14 cellular contexts compared by ENCODE assay signal in genomic region chr1:14108356-14109275, GRCh38.
A peak's percentile ranks its signal among the peaks of the same experiment; 100 is the strongest.
DNase-seq lines count a peak whose midpoint lies in the region; ATAC-seq, FAIRE-seq and TF ChIP-seq lines count a peak whose summit lies in the region.
"Had no signal": no experiment of that assay in that cellular context is flagged by ENCODE, and none has a peak within 500 bp of the region (broad histone marks: within the 10 kb centered on the region; RNA-seq: fewer than 3 reads in every experiment).

No MANE protein-coding gene starts in this region.

- ATAC-seq in stimulated activated memory B cell treated with anti-CD40 and anti-IgM and Interleukin-4, amounts not matched to agents 10 μg/mL and 1 μg/mL and 100 μg/mL, for 72 hours: no peak
- no peak for ATAC-seq in WTC11

- H3K4me3 ChIP-seq in astrocyte (ENCODE audit: insufficient read depth, low read depth, low read length): no peak overlapping the region

- H3K4me3 Mint-ChIP-seq in astrocyte (ENCODE audit: unreplicated experiment): no peak overlapping the region
- H3K4me3 Mint-ChIP-seq in stimulated activated memory B cell treated with anti-CD40 and anti-IgM and Interleukin-4, amounts not matched to agents 10 μg/mL and 1 μg/mL and 100 μg/mL, for 72 hours: no peak overlapping the region
- H3K4me3 Mint-ChIP-seq in WTC11: no peak overlapping the region
- H3K4me3 Mint-ChIP-seq: activated CD4-positive, alpha-beta T cell treated with anti-CD3 and anti-CD28 coated beads, Interleukin-2, amount 10 ng/mL, durations not matched to agents 24 days and 14 days; activated naive CD8-positive, alpha-beta T cell treated with anti-CD3 and anti-CD28 coated beads, Interleukin-2, amount 10 ng/mL, durations not matched to agents 7 days and 5 days; activated T-cell treated with anti-CD3 and anti-CD28 coated beads, Interleukin-2, amount 50 U/mL, for 24 hours; neural crest cell had no signal

- DNase-seq in COLO668 (lab: John Stamatoyannopoulos, UW; ENCODE audit: unreplicated experiment) (peak; percentile 51), NCI-H2029 treated with DMSO at 0.1 percent for 48 hours (lab: John Stamatoyannopoulos, UW) (peak; percentile 90), astrocyte (ENCODE audit: low read depth) (peak; percentile 16), kidney glomerular epithelial cell (lab: John Stamatoyannopoulos, UW) (peak; percentile 21), islet precursor cell (no peak), WTC11 (ENCODE audit: low spot score) (no peak), NAMALWA (ENCODE audit: low spot score) (no peak)
- DNase-seq: activated CD4-positive, alpha-beta T cell treated with anti-CD3 and anti-CD28 coated beads, Interleukin-2, amount 10 ng/mL, durations not matched to agents 24 days and 14 days; activated naive CD8-positive, alpha-beta T cell treated with anti-CD3 and anti-CD28 coated beads, Interleukin-2, amount 10 ng/mL, durations not matched to agents 7 days and 5 days; activated T-cell treated with anti-CD3 and anti-CD28 coated beads, Interleukin-2, amount 50 U/mL, for 24 hours; erythroblast; NCI-H446 treated with DMSO at 0.1 percent for 48 hours had no signal

- CTCF ChIA-PET in WTC11 (lab: Charles Lee): interaction anchor here (1.3 to 2.1 kb wide), 2 partner anchors 117 to 143 kb away, joined by 4 to 7 read pairs; no protein-coding TSS in a partner anchor

- H3K4me1 Mint-ChIP-seq in astrocyte (ENCODE audit: low read depth, unreplicated experiment) (no peaks in the 10 kb centered on the region), WTC11 (peaks cover 4% of the 10 kb centered on the region; the same call in 1 of the 2 replicates)
- no peaks in the 10 kb centered on the region for H3K4me1 Mint-ChIP-seq in stimulated activated memory B cell treated with anti-CD40 and anti-IgM and Interleukin-4, amounts not matched to agents 10 μg/mL and 1 μg/mL and 100 μg/mL, for 72 hours
- H3K4me1 Mint-ChIP-seq: activated CD4-positive, alpha-beta T cell treated with anti-CD3 and anti-CD28 coated beads, Interleukin-2, amount 10 ng/mL, durations not matched to agents 24 days and 14 days; activated naive CD8-positive, alpha-beta T cell treated with anti-CD3 and anti-CD28 coated beads, Interleukin-2, amount 10 ng/mL, durations not matched to agents 7 days and 5 days; neural crest cell had no signal

- H3K27ac Mint-ChIP-seq in astrocyte (ENCODE audit: unreplicated experiment) (no peak overlapping the region), WTC11 (no peak overlapping the region)
- H3K27ac Mint-ChIP-seq in stimulated activated memory B cell treated with anti-CD40 and anti-IgM and Interleukin-4, amounts not matched to agents 10 μg/mL and 1 μg/mL and 100 μg/mL, for 72 hours: no peak overlapping the region
- H3K27ac Mint-ChIP-seq: activated CD4-positive, alpha-beta T cell treated with anti-CD3 and anti-CD28 coated beads, Interleukin-2, amount 10 ng/mL, durations not matched to agents 24 days and 14 days; activated naive CD8-positive, alpha-beta T cell treated with anti-CD3 and anti-CD28 coated beads, Interleukin-2, amount 10 ng/mL, durations not matched to agents 7 days and 5 days; activated T-cell treated with anti-CD3 and anti-CD28 coated beads, Interleukin-2, amount 50 U/mL, for 24 hours had no signal

- no peak for FAIRE-seq in astrocyte (lab: Jason Lieb, UNC)

- H4K20me1 ChIP-seq in astrocyte (ENCODE audit: insufficient read depth, low read length): no peaks in the 10 kb centered on the region

- H3K9me3 Mint-ChIP-seq in astrocyte (ENCODE audit: unreplicated experiment): peaks cover 2% of the 10 kb centered on the region
- no peaks in the 10 kb centered on the region for H3K9me3 Mint-ChIP-seq in stimulated activated memory B cell treated with anti-CD40 and anti-IgM and Interleukin-4, amounts not matched to agents 10 μg/mL and 1 μg/mL and 100 μg/mL, for 72 hours
- H3K9me3 Mint-ChIP-seq in WTC11: peaks cover 9% of the 10 kb centered on the region; the same call in 1 of the 2 replicates
- H3K9me3 Mint-ChIP-seq: activated CD4-positive, alpha-beta T cell treated with anti-CD3 and anti-CD28 coated beads, Interleukin-2, amount 10 ng/mL, durations not matched to agents 24 days and 14 days; activated naive CD8-positive, alpha-beta T cell treated with anti-CD3 and anti-CD28 coated beads, Interleukin-2, amount 10 ng/mL, durations not matched to agents 7 days and 5 days; activated T-cell treated with anti-CD3 and anti-CD28 coated beads, Interleukin-2, amount 50 U/mL, for 24 hours had no signal

- no peak overlapping the region for H3K9ac ChIP-seq in astrocyte (ENCODE audit: low read length)

- TF ChIP-seq CTCF in astrocyte (IDR thresholded peaks at IDR 0.05; ENCODE audit: insufficient read depth, low read depth, low read length) (no peak), WTC11 (IDR thresholded peaks at IDR 0.05) (no peak)

- H3K4me1 ChIP-seq in astrocyte (ENCODE audit: insufficient read depth, low read length): no peaks in the 10 kb centered on the region

- POLR2A ChIA-PET in WTC11 (lab: Charles Lee): no interaction called here

- no peak overlapping the region for H3K27ac ChIP-seq in astrocyte (ENCODE audit: low read depth, low read length)

- H3K4me2 ChIP-seq in astrocyte (ENCODE audit: low read length): no peak overlapping the region

- H3K36me3 ChIP-seq in astrocyte (ENCODE audit: insufficient read depth, low read length): no peaks in the 10 kb centered on the region

- no peaks in the 10 kb centered on the region for H3K27me3 ChIP-seq in astrocyte (ENCODE audit: insufficient read depth, low read length)

- no peaks in the 10 kb centered on the region for H3K79me2 ChIP-seq in astrocyte (ENCODE audit: insufficient read depth, low read length)

- H3K36me3 Mint-ChIP-seq in astrocyte (ENCODE audit: low read depth, unreplicated experiment) (no peaks in the 10 kb centered on the region), WTC11 (no peaks in the 10 kb centered on the region)
- H3K36me3 Mint-ChIP-seq in stimulated activated memory B cell treated with anti-CD40 and anti-IgM and Interleukin-4, amounts not matched to agents 10 μg/mL and 1 μg/mL and 100 μg/mL, for 72 hours: no peaks in the 10 kb centered on the region
- H3K36me3 Mint-ChIP-seq: activated naive CD8-positive, alpha-beta T cell treated with anti-CD3 and anti-CD28 coated beads, Interleukin-2, amount 10 ng/mL, durations not matched to agents 7 days and 5 days had no signal

- no peak overlapping the region for H2AFZ ChIP-seq in astrocyte (ENCODE audit: low read depth, low read length)

- H3K9me3 ChIP-seq in astrocyte (ENCODE audit: insufficient read depth, low read depth, low read length): no peaks in the 10 kb centered on the region

- H3K27me3 Mint-ChIP-seq in astrocyte (ENCODE audit: low read depth, unreplicated experiment): peaks cover 50% of the 10 kb centered on the region
- H3K27me3 Mint-ChIP-seq in stimulated activated memory B cell treated with anti-CD40 and anti-IgM and Interleukin-4, amounts not matched to agents 10 μg/mL and 1 μg/mL and 100 μg/mL, for 72 hours: peaks cover 26% of the 10 kb centered on the region
- H3K27me3 Mint-ChIP-seq in WTC11 (ENCODE audit: low read depth): no peaks in the 10 kb centered on the region; the same call in none of the 2 replicates
- H3K27me3 Mint-ChIP-seq: activated CD4-positive, alpha-beta T cell treated with anti-CD3 and anti-CD28 coated beads, Interleukin-2, amount 10 ng/mL, durations not matched to agents 24 days and 14 days had no signal

TF ChIP-seq in WTC11, 78 proteins besides CTCF, POLR2A, EP300 and RAD21 (continues in another document):
- TF ChIP-seq FOXK1 (CRISPR knock-in tag; IDR thresholded peaks at IDR 0.05) (no peak), JUN (CRISPR knock-in tag; IDR thresholded peaks at IDR 0.05) (no peak), CDX4 (CRISPR knock-in tag; IDR thresholded peaks at IDR 0.05; ENCODE audit: borderline replicate concordance) (no peak), FOXJ3 (CRISPR knock-in tag; IDR thresholded peaks at IDR 0.05; ENCODE audit: borderline replicate concordance) (no peak), ATF2 (CRISPR knock-in tag; IDR thresholded peaks at IDR 0.05; ENCODE audit: borderline replicate concordance, low read depth) (no peak), ZNF121 (CRISPR knock-in tag; IDR thresholded peaks at IDR 0.05) (no peak), ZSCAN18 (CRISPR knock-in tag; IDR thresholded peaks at IDR 0.05) (no peak), CREB1 (CRISPR knock-in tag; IDR thresholded peaks at IDR 0.05) (no peak), USF2 (CRISPR knock-in tag; IDR thresholded peaks at IDR 0.05) (no peak)

Comparison
In these comparisons a context has a peak if more than half of its experiments do, and no peak if none do; other contexts are left out.
1. DNase-seq: peak in COLO668 (single experiment), NCI-H2029 treated with DMSO at 0.1 percent for 48 hours (single experiment), astrocyte (single experiment) and kidney glomerular epithelial cell (single experiment); none in islet precursor cell (single experiment), WTC11 (single experiment) and NAMALWA (single experiment).